In the genomic region with DNA sequence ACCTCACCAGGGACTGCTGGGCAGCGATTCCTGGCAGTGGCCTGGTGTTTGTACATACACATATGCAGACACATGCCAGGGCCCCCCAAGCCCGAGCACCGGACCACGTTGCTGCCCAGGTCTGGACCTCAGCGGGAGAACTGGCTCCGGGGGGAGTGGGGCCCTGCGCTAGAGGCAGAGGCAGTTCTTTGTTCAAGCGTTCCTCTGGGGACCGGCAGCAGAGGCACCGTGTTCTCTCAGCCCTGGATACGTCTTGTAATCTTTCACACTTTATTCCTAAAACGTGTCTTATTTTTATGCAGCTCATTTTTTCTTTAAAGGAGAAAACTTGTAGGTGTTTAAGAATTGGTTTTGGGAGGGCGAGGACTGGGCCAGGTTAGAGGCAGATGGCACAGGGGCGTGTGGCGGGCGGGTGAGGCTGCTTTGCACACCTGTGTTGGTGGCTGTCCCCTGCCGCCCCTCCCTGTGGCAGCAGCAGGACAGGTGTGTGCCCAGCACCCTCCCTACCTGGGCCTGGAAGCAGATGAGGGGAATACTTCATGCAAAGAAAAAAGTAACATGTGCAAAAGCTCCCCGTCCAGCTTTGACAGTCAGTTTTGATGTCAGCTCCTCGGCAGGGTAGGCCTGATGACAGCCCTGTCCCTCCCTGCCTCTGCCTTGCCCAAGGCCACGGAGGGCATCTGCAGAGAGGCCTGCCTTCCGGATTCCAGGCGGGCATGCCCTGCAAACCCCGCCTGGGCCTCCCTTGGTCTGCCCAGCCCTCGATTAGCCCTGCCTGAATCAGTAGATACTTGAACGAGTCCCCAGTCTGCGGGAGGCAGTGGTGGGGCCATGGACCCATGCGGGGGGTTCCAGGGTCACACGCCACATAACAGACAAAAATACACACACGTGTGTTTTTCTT, we compare ENCODE assay signal across 21 cellular contexts. TPM values are rescaled to one million over a fixed set of nuclear protein-coding genes. Genes with fewer than 3 reads are reported as not detected.
A peak's percentile ranks its signal among the peaks of the same experiment; 100 is the strongest.
DNase-seq lines count a peak whose midpoint lies in the region; ATAC-seq and TF ChIP-seq lines count a peak whose summit lies in the region.
"Had no signal": no experiment of that assay in that cellular context is flagged by ENCODE, and none has a peak within 500 bp of the region (broad histone marks: within the 10 kb centered on the region; RNA-seq: fewer than 3 reads in every experiment).

No MANE protein-coding gene starts in this region.

- peak; percentile 60 to 85 (median 72) for ATAC-seq in heart left ventricle
- no peak for ATAC-seq in HG02642 (IDR thresholded peaks at IDR 0.05; ENCODE audit: poor library complexity, unreplicated experiment)
- ATAC-seq: activated CD4-positive, CD25-positive, alpha-beta regulatory T cell treated with anti-CD3 and anti-CD28 coated beads, Interleukin-2, amount 50 U/mL, for 24 hours; activated naive CD8-positive, alpha-beta T cell treated with anti-CD3 and anti-CD28 coated beads, Interleukin-2, amount 50 U/mL, for 24 hours had no signal

- H3K4me3 ChIP-seq in GM06990 (replicated peaks; ENCODE audit: low read depth, low read length) = no peak overlapping the region
- no peak overlapping the region for H3K4me3 ChIP-seq in heart left ventricle
- H3K4me3 ChIP-seq: MG63, skin epidermis had no signal

- no peaks in the 10 kb centered on the region for H3K27me3 ChIP-seq in GM06990 (replicated peaks; ENCODE audit: control insufficient read depth, insufficient read depth, low read length)
- H3K27me3 ChIP-seq in heart left ventricle = no peaks in the 10 kb centered on the region
- H3K27me3 ChIP-seq: MG63 had no signal

- no peaks in the 10 kb centered on the region; the same call in none of the 2 replicates for H3K36me3 ChIP-seq in GM06990 (ENCODE audit: control insufficient read depth, insufficient read depth, low read length)
- H3K36me3 ChIP-seq in heart left ventricle = peaks cover 0 to 51% (median 40%) of the 10 kb centered on the region in 9 donors

- no peaks in the 10 kb centered on the region for H3K36me3 Mint-ChIP-seq in neural crest cell (ENCODE audit: low read depth)

- H3K9me3 Mint-ChIP-seq in neural crest cell = no peaks in the 10 kb centered on the region
- H3K9me3 Mint-ChIP-seq: activated naive CD8-positive, alpha-beta T cell treated with anti-CD3 and anti-CD28 coated beads, Interleukin-2, amount 50 U/mL, for 24 hours; activated T-helper 17 cell treated with anti-CD3 and anti-CD28 coated beads, Interleukin-2, amount 50 U/mL, for 72 hours; central memory CD8-positive, alpha-beta T cell had no signal

- DNase-seq in GM06990 (ENCODE audit: extremely low read depth, insufficient read length) (peak; percentile 3), heart left ventricle (peak in 4 of 5 donors; percentile 51 to 78 (median 63)), neural crest cell (ENCODE audit: low read depth, low spot score) (no peak), DMS114 treated with DMSO at 0.1 percent for 48 hours (lab: John Stamatoyannopoulos, UW; ENCODE audit: unreplicated experiment) (no peak), NCI-H187 (lab: John Stamatoyannopoulos, UW) (no peak), SK-N-DZ (ENCODE audit: low spot score) (no peak)
- DNase-seq: activated naive CD8-positive, alpha-beta T cell treated with anti-CD3 and anti-CD28 coated beads, Interleukin-2, amount 50 U/mL, for 24 hours; DMS153; MG63; NCI-H1930; SIG-M5; stimulated activated CD4-positive, alpha-beta T cell treated with anti-CD3 and anti-CD28 coated beads, Interleukin-4, amount 100 ng/mL, for 4 hours; stimulated activated CD8-positive, alpha-beta memory T cell treated with anti-CD3 and anti-CD28 coated beads, Interleukin-4, amount 100 ng/mL, for 48 hours; substantia nigra had no signal

- no peak for TF ChIP-seq POLR2A in heart left ventricle (IDR thresholded peaks at IDR 0.05)

- no peaks in the 10 kb centered on the region for H3K27me3 Mint-ChIP-seq in neural crest cell (ENCODE audit: low read depth)
- H3K27me3 Mint-ChIP-seq: activated naive CD8-positive, alpha-beta T cell treated with anti-CD3 and anti-CD28 coated beads, Interleukin-2, amount 50 U/mL, for 24 hours; activated T-helper 17 cell treated with anti-CD3 and anti-CD28 coated beads, Interleukin-2, amount 50 U/mL, for 72 hours; central memory CD8-positive, alpha-beta T cell had no signal

- intact Hi-C loops in heart left ventricle (cut with DNase I) = loop anchor here in 1 of 10 donors (2.0 kb wide), 1 partner anchor 17 kb away; no protein-coding TSS in a partner anchor

- H3K4me1 ChIP-seq in heart left ventricle = peaks cover 0 to 29% (median 9%) of the 10 kb centered on the region in 12 donors
- H3K4me1 ChIP-seq: parathyroid adenoma had no signal

- 57 to 67% (median 64%) methylated on average over 24 to 29 of the region's 29 CpGs for WGBS in heart left ventricle, 4 donors

- TF ChIP-seq CTCF in GM06990 (IDR thresholded peaks at IDR 0.05; ENCODE audit: insufficient read depth, low read length, poor library complexity, severe bottlenecking) (no peak), heart left ventricle (IDR thresholded peaks at IDR 0.05) (no peak), neural crest cell (conservative IDR thresholded peaks at IDR 0.05) (no peak)

- no peaks in the 10 kb centered on the region for H3K4me1 Mint-ChIP-seq in neural crest cell
- H3K4me1 Mint-ChIP-seq: activated T-helper 17 cell treated with anti-CD3 and anti-CD28 coated beads, Interleukin-2, amount 50 U/mL, for 72 hours; central memory CD8-positive, alpha-beta T cell had no signal

- H3K27ac ChIP-seq in angular gyrus (ENCODE audit: low read depth, low read length) (peak overlapping the region; percentile 42), heart left ventricle (peak overlapping the region in 11 of 12 donors; percentile 5 to 81 (median 70))
- H3K27ac ChIP-seq: parathyroid adenoma had no signal

- no peak overlapping the region for H3K27ac Mint-ChIP-seq in neural crest cell (ENCODE audit: unreplicated experiment)
- H3K27ac Mint-ChIP-seq: activated naive CD8-positive, alpha-beta T cell treated with anti-CD3 and anti-CD28 coated beads, Interleukin-2, amount 50 U/mL, for 24 hours; activated T-helper 17 cell treated with anti-CD3 and anti-CD28 coated beads, Interleukin-2, amount 50 U/mL, for 72 hours had no signal

- no peaks in the 10 kb centered on the region for H3K9me3 ChIP-seq in heart left ventricle
- H3K9me3 ChIP-seq: MG63 had no signal

- H3K4me3 Mint-ChIP-seq in neural crest cell = peak overlapping the region; percentile 49
- H3K4me3 Mint-ChIP-seq: activated naive CD8-positive, alpha-beta T cell treated with anti-CD3 and anti-CD28 coated beads, Interleukin-2, amount 50 U/mL, for 24 hours; activated T-helper 17 cell treated with anti-CD3 and anti-CD28 coated beads, Interleukin-2, amount 50 U/mL, for 72 hours; central memory CD8-positive, alpha-beta T cell had no signal

RNA-seq across cellular contexts. Expression of a gene that starts 7.0 kb away (rescaled TPM):
- total RNA-seq in heart left ventricle = 10 to 100 TPM in 2 of 9 donors, 1 to 10 TPM in 7; 6.1 to 10.7 (median 8.1) TPM
- polyA plus RNA-seq in heart left ventricle = 10 to 100 TPM in 1 of 2 donors, 1 to 10 TPM in 1; 8.8 to 13.5 TPM
- 48.7 and 50.9 TPM in 2 replicates for total RNA-seq in neural crest cell
- 31.5 and 52.1 TPM in 2 replicates for polyA plus RNA-seq in SK-N-DZ (2014; cell fraction: cytosol; rRNA removed)
- 57.7 and 65.1 TPM in 2 replicates for polyA plus RNA-seq in SK-N-DZ (2014; cell fraction: nucleus; rRNA removed)

RNA-seq across cellular contexts. Expression of a gene that starts 27.6 kb away (rescaled TPM):
- 10 to 100 TPM; 10.3 to 27.8 (median 18.3) TPM for total RNA-seq in heart left ventricle
- polyA plus RNA-seq in heart left ventricle = 10 to 100 TPM in 1 of 2 donors, 1 to 10 TPM in 1; 9.8 to 10.5 TPM
- total RNA-seq in neural crest cell = 73.4 and 75.6 TPM in 2 replicates
- polyA plus RNA-seq in SK-N-DZ (2014; cell fraction: cytosol; rRNA removed) = 15.4 and 16.1 TPM in 2 replicates
- 22.8 and 64.6 TPM in 2 replicates for polyA plus RNA-seq in SK-N-DZ (2014; cell fraction: nucleus; rRNA removed)

RNA-seq across cellular contexts. Expression of a gene that starts 27.7 kb away (rescaled TPM):
- total RNA-seq in heart left ventricle = 10 to 100 TPM; 21.9 to 56.0 (median 42.4) TPM
- polyA plus RNA-seq in heart left ventricle = 10 to 100 TPM; 23.0 to 24.7 TPM
- total RNA-seq in neural crest cell = 59.2 and 69.3 TPM in 2 replicates
- 20.1 and 22.6 TPM in 2 replicates for polyA plus RNA-seq in SK-N-DZ (2014; cell fraction: cytosol; rRNA removed)
- polyA plus RNA-seq in SK-N-DZ (2014; cell fraction: nucleus; rRNA removed) = 129 and 170 TPM in 2 replicates

Comparison
In these comparisons a context has a peak if more than half of its experiments do, and no peak if none do; other contexts are left out.
1. DNase-seq: peak in GM06990 (single experiment) and heart left ventricle (4 of 5); none in neural crest cell (single experiment), DMS114 treated with DMSO at 0.1 percent for 48 hours (single experiment), NCI-H187 (0 of 2) and SK-N-DZ (single experiment).